Comparison of ENCODE assay signal across 1 cellular context in genomic region chr7:4190021-4190981, GRCh38.
TF ChIP-seq lines count a peak whose summit lies in the region.

No MANE protein-coding gene starts in this region.

TF ChIP-seq in GM23338, 12 proteins besides CTCF, POLR2A, EP300 and RAD21 (continued from another document):
- TF ChIP-seq, protein P1, sequence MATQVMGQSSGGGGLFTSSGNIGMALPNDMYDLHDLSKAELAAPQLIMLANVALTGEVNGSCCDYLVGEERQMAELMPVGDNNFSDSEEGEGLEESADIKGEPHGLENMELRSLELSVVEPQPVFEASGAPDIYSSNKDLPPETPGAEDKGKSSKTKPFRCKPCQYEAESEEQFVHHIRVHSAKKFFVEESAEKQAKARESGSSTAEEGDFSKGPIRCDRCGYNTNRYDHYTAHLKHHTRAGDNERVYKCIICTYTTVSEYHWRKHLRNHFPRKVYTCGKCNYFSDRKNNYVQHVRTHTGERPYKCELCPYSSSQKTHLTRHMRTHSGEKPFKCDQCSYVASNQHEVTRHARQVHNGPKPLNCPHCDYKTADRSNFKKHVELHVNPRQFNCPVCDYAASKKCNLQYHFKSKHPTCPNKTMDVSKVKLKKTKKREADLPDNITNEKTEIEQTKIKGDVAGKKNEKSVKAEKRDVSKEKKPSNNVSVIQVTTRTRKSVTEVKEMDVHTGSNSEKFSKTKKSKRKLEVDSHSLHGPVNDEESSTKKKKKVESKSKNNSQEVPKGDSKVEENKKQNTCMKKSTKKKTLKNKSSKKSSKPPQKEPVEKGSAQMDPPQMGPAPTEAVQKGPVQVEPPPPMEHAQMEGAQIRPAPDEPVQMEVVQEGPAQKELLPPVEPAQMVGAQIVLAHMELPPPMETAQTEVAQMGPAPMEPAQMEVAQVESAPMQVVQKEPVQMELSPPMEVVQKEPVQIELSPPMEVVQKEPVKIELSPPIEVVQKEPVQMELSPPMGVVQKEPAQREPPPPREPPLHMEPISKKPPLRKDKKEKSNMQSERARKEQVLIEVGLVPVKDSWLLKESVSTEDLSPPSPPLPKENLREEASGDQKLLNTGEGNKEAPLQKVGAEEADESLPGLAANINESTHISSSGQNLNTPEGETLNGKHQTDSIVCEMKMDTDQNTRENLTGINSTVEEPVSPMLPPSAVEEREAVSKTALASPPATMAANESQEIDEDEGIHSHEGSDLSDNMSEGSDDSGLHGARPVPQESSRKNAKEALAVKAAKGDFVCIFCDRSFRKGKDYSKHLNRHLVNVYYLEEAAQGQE (IDR thresholded peaks at IDR 0.05; ENCODE audit: unreplicated experiment), result no peak
- no peak for TF ChIP-seq POLR2AphosphoS5 (IDR thresholded peaks at IDR 0.05; ENCODE audit: low read depth)
- TF ChIP-seq ETS1 (IDR thresholded peaks at IDR 0.05), result no peak
- TF ChIP-seq STAT1 (IDR thresholded peaks at IDR 0.05; ENCODE audit: unreplicated experiment), result no peak
- no peak for TF ChIP-seq ZNF462 (CRISPR knock-in tag; IDR thresholded peaks at IDR 0.05)
- TF ChIP-seq JUNB (IDR thresholded peaks at IDR 0.05; ENCODE audit: unreplicated experiment), result no peak
- TF ChIP-seq CREB1 (CRISPR knock-in tag; IDR thresholded peaks at IDR 0.05; ENCODE audit: low read depth), result no peak
